Comparison of ENCODE assay signal across 8 cellular contexts in the genomic region with DNA sequence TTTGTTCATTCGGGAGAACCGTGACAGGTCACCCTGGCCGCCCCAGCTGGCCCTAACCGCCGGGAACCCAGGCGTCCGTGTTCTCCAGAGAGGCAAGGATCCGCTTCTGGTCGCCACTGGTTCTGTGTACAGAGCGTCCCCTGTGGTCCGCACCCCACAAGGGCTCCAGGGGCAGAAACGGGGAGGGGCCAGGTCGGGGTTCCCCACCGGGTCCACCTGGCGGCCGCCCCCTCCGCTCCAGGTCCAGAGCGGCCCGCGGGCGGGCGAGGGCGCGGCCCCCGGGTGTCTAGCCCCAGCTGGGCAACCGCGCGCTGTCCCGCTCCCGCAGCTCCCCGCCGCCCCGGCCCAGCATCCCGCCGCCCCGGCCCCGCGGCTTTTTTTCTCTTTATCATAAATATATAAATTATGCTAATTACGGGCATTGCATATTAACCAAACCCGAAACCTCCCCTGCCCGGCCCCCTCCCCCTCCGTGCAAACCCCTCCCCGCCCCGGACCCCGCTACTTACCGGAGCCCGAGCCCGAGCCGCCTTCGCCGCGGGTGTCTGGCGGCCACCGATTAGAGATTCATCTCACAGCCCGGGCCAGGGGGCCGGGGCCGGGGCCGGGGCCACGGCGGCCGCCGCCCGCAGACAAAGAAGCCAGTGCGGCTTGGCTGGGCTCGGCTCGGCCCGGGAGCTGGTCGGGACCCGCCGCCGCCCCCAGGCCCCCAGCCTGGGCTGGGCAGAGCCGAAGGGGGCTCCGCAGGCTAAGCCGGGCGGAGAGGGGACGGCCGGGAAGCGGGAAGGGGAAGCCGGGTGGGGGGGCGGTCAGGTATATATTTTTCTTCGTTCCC. TPM values are rescaled to one million over a fixed set of nuclear protein-coding genes. Genes with fewer than 3 reads are reported as not detected.
DNase-seq lines count a peak whose midpoint lies in the region; ATAC-seq and TF ChIP-seq lines count a peak whose summit lies in the region.

No MANE protein-coding gene starts in this region.

- TF ChIP-seq CTCF in GM06990 (IDR thresholded peaks at IDR 0.05; ENCODE audit: insufficient read depth, low read length, poor library complexity, severe bottlenecking): peak; percentile 65

- H3K27me3 ChIP-seq in GM06990 (replicated peaks; ENCODE audit: control insufficient read depth, insufficient read depth, low read length) (no peaks in the 10 kb centered on the region), esophagus (ENCODE audit: control insufficient read depth in 1 of 2, insufficient read depth in 2 of 2, low read length in 2 of 2) (no peaks in the 10 kb centered on the region)

- no peaks in the 10 kb centered on the region for H3K27me3 Mint-ChIP-seq in activated T-cell treated with anti-CD3 and anti-CD28 coated beads, Interleukin-2, amount 50 U/mL, for 4 hours (ENCODE audit: low read depth)

- H3K36me3 ChIP-seq in GM06990 (ENCODE audit: control insufficient read depth, insufficient read depth, low read length) (no peaks in the 10 kb centered on the region), esophagus (ENCODE audit: control insufficient read depth in 2 of 2, insufficient read depth in 2 of 2, low read length in 1 of 2) (no peaks in the 10 kb centered on the region)

- 1% methylated on average over 72 to 81 of the region's 81 CpGs for WGBS in esophagus, 2 donors

- H3K4me3 ChIP-seq in GM06990 (replicated peaks; ENCODE audit: low read depth, low read length) (peak overlapping the region; percentile 77), esophagus (ENCODE audit: low read depth in 1 of 2, low read length in 2 of 2) (peak overlapping the region; percentile 65 to 70)

- H3K27ac ChIP-seq in esophagus (ENCODE audit: low read depth in 2 of 2, low read length in 1 of 2) (peak overlapping the region; percentile 84 to 91), substantia nigra (ENCODE audit: low read depth, low read length, poor library complexity, severe bottlenecking) (peak overlapping the region; percentile 92)

- peak; percentile 53 to 58 for ATAC-seq in activated T-cell treated with anti-CD3 and anti-CD28 coated beads, Interleukin-2, amount 50 U/mL, for 4 hours

- peak overlapping the region; percentile 92 for H3K4me3 Mint-ChIP-seq in activated T-cell treated with anti-CD3 and anti-CD28 coated beads, Interleukin-2, amount 50 U/mL, for 4 hours

- DNase-seq in GM06990 (ENCODE audit: extremely low read depth, insufficient read length): peak; percentile 62
- peak; percentile 37 for DNase-seq in HCEC 1CT
- DNase-seq in NCI-H510A (lab: John Stamatoyannopoulos, UW): peak; percentile 17
- peak; percentile 34 for DNase-seq in activated T-cell treated with anti-CD3 and anti-CD28 coated beads, Interleukin-2, amount 50 U/mL, for 4 hours
- DNase-seq in myocyte (ENCODE audit: low read depth): peak; percentile 68
- DNase-seq in substantia nigra (lab: John Stamatoyannopoulos, UW): peak in 47 of 49 donors; percentile 14 to 84 (median 60)
- DNase-seq in T1000 (lab: John Stamatoyannopoulos, UW): no peak

- no peaks in the 10 kb centered on the region for H3K9me3 Mint-ChIP-seq in activated T-cell treated with anti-CD3 and anti-CD28 coated beads, Interleukin-2, amount 50 U/mL, for 4 hours

- H3K9me3 ChIP-seq in esophagus (ENCODE audit: control insufficient read depth in 2 of 2, insufficient read depth in 1 of 2, low read depth in 1 of 2, low read length in 1 of 2): no peaks in the 10 kb centered on the region

- peaks cover 4% of the 10 kb centered on the region for H3K36me3 Mint-ChIP-seq in activated T-cell treated with anti-CD3 and anti-CD28 coated beads, Interleukin-2, amount 50 U/mL, for 4 hours (ENCODE audit: insufficient read depth)

- peaks cover 19% of the 10 kb centered on the region for H3K4me1 Mint-ChIP-seq in activated T-cell treated with anti-CD3 and anti-CD28 coated beads, Interleukin-2, amount 50 U/mL, for 4 hours (ENCODE audit: low read depth)

- H3K4me1 ChIP-seq in esophagus (ENCODE audit: control insufficient read depth in 2 of 2, insufficient read depth in 2 of 2, low read length in 1 of 2): peaks cover 3% of the 10 kb centered on the region in 2 donors

RNA-seq across cellular contexts. Expression of gene POU6F1, which starts 0.5 kb away (rescaled TPM):
- 1 to 10 TPM; 4.1 to 8.5 (median 7.2) TPM for total RNA-seq in activated T-cell treated with anti-CD3 and anti-CD28 coated beads, Interleukin-2, amount 50 U/mL, for 4 hours
- polyA plus RNA-seq in esophagus: 1 to 10 TPM; 2.5 to 3.6 TPM
- 5.1 and 5.3 TPM in 2 replicates for total RNA-seq in myocyte
- 4.1 TPM for polyA plus RNA-seq in myocyte (2012)

RNA-seq across cellular contexts. Expression of gene DAZAP2, which starts 21.3 kb away (rescaled TPM):
- 100 to 1,000 TPM; 143 to 145 (median 145) TPM for total RNA-seq in activated T-cell treated with anti-CD3 and anti-CD28 coated beads, Interleukin-2, amount 50 U/mL, for 4 hours
- 100 to 1,000 TPM in 1 of 2 donors, 10 to 100 TPM in 1; 66.5 to 185 TPM for polyA plus RNA-seq in esophagus
- 166 and 178 TPM in 2 replicates for total RNA-seq in myocyte
- 179 TPM for polyA plus RNA-seq in myocyte (2012)

RNA-seq across cellular contexts. Expression of gene TFCP2, which starts 44.4 kb away (rescaled TPM):
- total RNA-seq in activated T-cell treated with anti-CD3 and anti-CD28 coated beads, Interleukin-2, amount 50 U/mL, for 4 hours: 10 to 100 TPM; 32.9 to 33.7 (median 33.1) TPM
- polyA plus RNA-seq in esophagus: 1 to 10 TPM; 7.6 to 9.6 TPM
- total RNA-seq in myocyte: 15.2 and 17.2 TPM in 2 replicates
- 25.8 TPM for polyA plus RNA-seq in myocyte (2012)

RNA-seq across cellular contexts. Expression of gene SMAGP, which starts 52.9 kb away (rescaled TPM):
- total RNA-seq in activated T-cell treated with anti-CD3 and anti-CD28 coated beads, Interleukin-2, amount 50 U/mL, for 4 hours: under 1 TPM; 0.76 to 0.87 (median 0.79) TPM
- polyA plus RNA-seq in esophagus: 100 to 1,000 TPM in 1 of 2 donors, 10 to 100 TPM in 1; 75.2 to 149 TPM
- total RNA-seq in myocyte: 2.9 and 3.6 TPM in 2 replicates
- 2.4 TPM for polyA plus RNA-seq in myocyte (2012)
